In genomic region chr1:26959722-26960624, GRCh38 we compare ENCODE assay signal across 8 cellular contexts. TPM values are rescaled to one million over a fixed set of nuclear protein-coding genes. Genes with fewer than 3 reads are reported as not detected.
DNase-seq lines count a peak whose midpoint lies in the region; ATAC-seq and TF ChIP-seq lines count a peak whose summit lies in the region.

Gene KDF1, minus strand, starts transcription at chr1:26960468. Its CDS starts 8,088 bp downstream, at chr1:26952380.

- DNase-seq in NCI-H187 (lab: John Stamatoyannopoulos, UW) (peak; percentile 53 to 79), NCI-H187 treated with DMSO at 0.1 percent for 48 hours (lab: John Stamatoyannopoulos, UW) (no peak), upper lobe of right lung (peak; percentile 95), hippocampal formation (lab: John Stamatoyannopoulos, UW) (no peak)
- peak; percentile 59 for DNase-seq in activated CD4-positive, alpha-beta T cell treated with anti-CD3 and anti-CD28 coated beads for 36 hours

- 2% methylated on average over 86 of the region's 86 CpGs for WGBS in ectodermal cell, 2 experiments

- no peak within 1 kb of the TSS for H3K27ac Mint-ChIP-seq in activated CD4-positive, alpha-beta T cell treated with anti-CD3 and anti-CD28 coated beads for 36 hours

- H3K9me3 ChIP-seq in ectodermal cell (ENCODE audit: control insufficient read depth, low read length) (no peaks in the 10 kb centered on the region), muscle layer of duodenum (ENCODE audit: control insufficient read depth in 1 of 2, low read length in 2 of 2) (peaks cover 5 to 11% of the 10 kb centered on the region in 2 donors), upper lobe of right lung (no peaks in the 10 kb centered on the region)

- ATAC-seq in activated CD4-positive, alpha-beta T cell treated with anti-CD3 and anti-CD28 coated beads for 36 hours: peak; percentile 77
- peak; percentile 99 for ATAC-seq in upper lobe of right lung
- no peak for ATAC-seq in HG03460 (IDR thresholded peaks at IDR 0.05; ENCODE audit: unreplicated experiment)

- H3K4me1 Mint-ChIP-seq in activated CD4-positive, alpha-beta T cell treated with anti-CD3 and anti-CD28 coated beads for 36 hours: peaks cover 4% of the 10 kb centered on the region

- peak within 1 kb of the TSS; percentile 65 for H3K4me3 Mint-ChIP-seq in activated CD4-positive, alpha-beta T cell treated with anti-CD3 and anti-CD28 coated beads for 36 hours

- no peaks in the 10 kb centered on the region for H3K4me1 ChIP-seq in ectodermal cell (ENCODE audit: control insufficient read depth, insufficient read depth, low read length)
- peaks cover 0 to 8% of the 10 kb centered on the region in 2 donors for H3K4me1 ChIP-seq in muscle layer of duodenum (ENCODE audit: control insufficient read depth in 1 of 2, insufficient read depth in 2 of 2, low read length in 2 of 2)
- no peaks in the 10 kb centered on the region for H3K4me1 ChIP-seq in upper lobe of right lung

- intact Hi-C loops in activated CD4-positive, alpha-beta T cell treated with anti-CD3 and anti-CD28 coated beads for 36 hours (cut with DNase I, micrococcal nuclease): no loop called here
- intact Hi-C loops in upper lobe of right lung (cut with DNase I): no loop called here

- POLR2A ChIA-PET in activated CD4-positive, alpha-beta T cell treated with anti-CD3 and anti-CD28 coated beads for 36 hours (lab: Charles Lee): interaction anchor here (0.6 kb wide), 1 partner anchor 114 kb away, joined by 3 read pairs; no protein-coding TSS in a partner anchor

- H3K36me3 ChIP-seq in ectodermal cell (ENCODE audit: control insufficient read depth, insufficient read depth, low read length) (no peaks in the 10 kb centered on the region), muscle layer of duodenum (ENCODE audit: control insufficient read depth in 1 of 2, insufficient read depth in 2 of 2, low read length in 2 of 2) (no peaks in the 10 kb centered on the region), upper lobe of right lung (no peaks in the 10 kb centered on the region)

- peaks cover 22% of the 10 kb centered on the region for H3K27me3 Mint-ChIP-seq in activated CD4-positive, alpha-beta T cell treated with anti-CD3 and anti-CD28 coated beads for 36 hours

- no peaks in the 10 kb centered on the region for H3K9me3 Mint-ChIP-seq in activated CD4-positive, alpha-beta T cell treated with anti-CD3 and anti-CD28 coated beads for 36 hours (ENCODE audit: low read depth)

- H3K27me3 ChIP-seq in ectodermal cell (ENCODE audit: control insufficient read depth, insufficient read depth, low read length, poor library complexity, severe bottlenecking): peaks cover 56% of the 10 kb centered on the region
- H3K27me3 ChIP-seq in muscle layer of duodenum (ENCODE audit: low read depth, low read length): peaks cover 28% of the 10 kb centered on the region
- H3K27me3 ChIP-seq in upper lobe of right lung: peaks cover 32% of the 10 kb centered on the region

- CTCF ChIA-PET in activated CD4-positive, alpha-beta T cell treated with anti-CD3 and anti-CD28 coated beads for 36 hours (lab: Charles Lee): interaction anchor here (0.6 to 1.0 kb wide), 3 partner anchors 44 to 171 kb away, joined by 3 read pairs; no protein-coding TSS in a partner anchor

- H3K27ac ChIP-seq in ectodermal cell (ENCODE audit: insufficient read depth, low read depth, low read length, poor library complexity, severe bottlenecking) (no peak within 1 kb of the TSS), muscle layer of duodenum (ENCODE audit: low read length) (peak within 1 kb of the TSS; percentile 63), upper lobe of right lung (peak within 1 kb of the TSS; percentile 60)

- H3K4me3 ChIP-seq in ectodermal cell (ENCODE audit: insufficient read depth, low read depth, low read length) (peak within 1 kb of the TSS; percentile 50), muscle layer of duodenum (ENCODE audit: low read depth in 1 of 2, low read length in 2 of 2) (peak within 1 kb of the TSS; percentile 48 to 51), upper lobe of right lung (peak within 1 kb of the TSS; percentile 60)

- H3K36me3 Mint-ChIP-seq in activated CD4-positive, alpha-beta T cell treated with anti-CD3 and anti-CD28 coated beads for 36 hours (ENCODE audit: low read depth): no peaks in the 10 kb centered on the region

- peak; percentile 16 for TF ChIP-seq CTCF in upper lobe of right lung (IDR thresholded peaks at IDR 0.05)

RNA-seq across cellular contexts. Expression of gene KDF1, which starts in this region (rescaled TPM):
- total RNA-seq in activated CD4-positive, alpha-beta T cell treated with anti-CD3 and anti-CD28 coated beads for 36 hours: under 1 TPM; 0.30 to 0.39 TPM
- 0.37 TPM for polyA plus RNA-seq in ectodermal cell (2013, experiment 1 of 4)
- polyA plus RNA-seq in ectodermal cell (2013, experiment 2 of 4): 0.73 TPM
- polyA plus RNA-seq in ectodermal cell (2013, experiment 3 of 4): 0.32 TPM
- 0.41 TPM for polyA plus RNA-seq in ectodermal cell (2013, experiment 4 of 4)
- 10.5 TPM for total RNA-seq in upper lobe of right lung

Comparison
In these comparisons a context has a peak if more than half of its experiments do, and no peak if none do; other contexts are left out.
1. DNase-seq: peak in NCI-H187 (2 of 2) and upper lobe of right lung (single experiment); none in NCI-H187 treated with DMSO at 0.1 percent for 48 hours (single experiment) and hippocampal formation (0 of 2).
2. Peak in DNase-seq and ATAC-seq in activated CD4-positive, alpha-beta T cell treated with anti-CD3 and anti-CD28 coated beads for 36 hours; RNA of the gene not detected or under 1 TPM.
3. Peak in every context shown above with its lines, with median percentiles within 50 percentile points of each other: H3K4me3 ChIP-seq.